In the genomic region with DNA sequence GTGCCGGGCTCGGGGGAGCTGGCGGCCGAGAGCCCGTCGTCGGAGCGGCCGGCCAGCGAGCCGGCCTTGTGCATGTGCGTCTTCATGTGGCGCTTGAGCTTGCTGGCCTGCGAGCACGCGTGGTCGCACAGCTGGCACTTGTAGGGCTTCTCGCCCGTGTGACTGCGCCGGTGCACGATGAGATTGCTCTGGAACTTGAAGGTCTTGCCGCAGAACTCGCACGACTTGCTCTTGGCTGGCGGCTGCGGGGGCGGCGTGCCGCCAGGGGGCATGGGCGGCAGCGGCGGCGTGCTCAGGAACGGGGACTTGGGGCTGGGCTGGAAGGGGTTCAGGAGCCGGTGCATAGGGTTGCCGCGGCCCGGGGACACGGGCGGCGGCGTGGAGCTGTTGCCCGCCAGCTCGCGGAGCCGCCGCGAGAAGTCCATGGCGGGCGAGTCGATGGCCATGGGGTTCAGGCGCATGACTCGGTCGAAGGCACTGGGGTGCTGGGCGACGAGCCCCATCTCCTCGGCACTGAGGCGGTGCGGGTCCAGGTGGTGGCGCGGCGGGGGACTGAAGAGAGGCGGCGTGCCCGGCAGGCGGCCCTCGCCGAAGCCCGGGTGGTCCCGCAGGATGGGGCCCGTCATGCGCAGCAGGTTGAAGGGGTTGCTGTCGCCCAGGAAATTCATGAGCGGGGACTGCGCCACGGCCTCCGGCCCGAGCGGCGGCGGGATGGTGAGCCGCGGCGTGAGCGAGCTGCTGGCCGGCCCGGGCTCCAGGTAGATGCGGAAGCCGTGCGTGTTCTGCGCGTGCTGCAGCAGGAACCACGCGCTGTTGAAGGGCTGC, we compare ENCODE assay signal across 16 cellular contexts.
"Had no signal": no experiment of that assay in that cellular context is flagged by ENCODE, and none has a peak within 500 bp of the region (broad histone marks: within the 10 kb centered on the region; RNA-seq: fewer than 3 reads in every experiment).

No MANE protein-coding gene starts in this region.

- H3K4me1 ChIP-seq: heart right ventricle, parathyroid adenoma, SJSA1 had no signal

- H3K4me3 Mint-ChIP-seq: activated naive CD8-positive, alpha-beta T cell treated with anti-CD3 and anti-CD28 coated beads, Interleukin-2, amount 50 U/mL, for 24 hours; activated T-cell treated with anti-CD3 and anti-CD28 coated beads, Interleukin-2, amount 50 U/mL, for 72 hours; neural crest cell; WTC11 had no signal

- H3K9ac ChIP-seq: parathyroid adenoma had no signal

- DNase-seq: activated CD4-positive, alpha-beta T cell treated with anti-CD3 and anti-CD28 coated beads for 4 hours; activated naive CD4-positive, alpha-beta T cell; activated naive CD8-positive, alpha-beta T cell treated with anti-CD3 and anti-CD28 coated beads, Interleukin-2, amount 50 U/mL, for 24 hours; activated T-cell treated with anti-CD3 and anti-CD28 coated beads, Interleukin-2, amount 50 U/mL, for 72 hours; aorta; erythroblast; heart right ventricle; left colon; stimulated activated CD4-positive, alpha-beta T cell treated with anti-CD3 and anti-CD28 coated beads, Interleukin-1b, Interleukin-23, amount 100 ng/mL, for 48 hours; substantia nigra; trophoblast cell had no signal

- H3K4me3 ChIP-seq: gastroesophageal sphincter, heart right ventricle, SJSA1 had no signal

- ATAC-seq: activated naive CD8-positive, alpha-beta T cell treated with anti-CD3 and anti-CD28 coated beads, Interleukin-2, amount 50 U/mL, for 24 hours; activated T-cell treated with anti-CD3 and anti-CD28 coated beads, Interleukin-2, amount 50 U/mL, for 72 hours; gastroesophageal sphincter; heart right ventricle; left colon had no signal

- H3K27me3 ChIP-seq: SJSA1 had no signal

- H3K36me3 ChIP-seq: gastroesophageal sphincter, SJSA1 had no signal

- H3K79me2 ChIP-seq: parathyroid adenoma had no signal

- H3K4me1 Mint-ChIP-seq: neural crest cell had no signal

- H3K27ac Mint-ChIP-seq: activated naive CD8-positive, alpha-beta T cell treated with anti-CD3 and anti-CD28 coated beads, Interleukin-2, amount 50 U/mL, for 24 hours; activated T-cell treated with anti-CD3 and anti-CD28 coated beads, Interleukin-2, amount 50 U/mL, for 72 hours; WTC11 had no signal

- H3K9me3 ChIP-seq: gastroesophageal sphincter, heart right ventricle, SJSA1 had no signal

- H3K27ac ChIP-seq: gastroesophageal sphincter, heart right ventricle, parathyroid adenoma, SJSA1 had no signal

- H3K27me3 Mint-ChIP-seq: activated naive CD8-positive, alpha-beta T cell treated with anti-CD3 and anti-CD28 coated beads, Interleukin-2, amount 50 U/mL, for 24 hours had no signal

- H3K9me3 Mint-ChIP-seq: activated naive CD8-positive, alpha-beta T cell treated with anti-CD3 and anti-CD28 coated beads, Interleukin-2, amount 50 U/mL, for 24 hours; activated T-cell treated with anti-CD3 and anti-CD28 coated beads, Interleukin-2, amount 50 U/mL, for 72 hours; neural crest cell; WTC11 had no signal

- H2AFZ ChIP-seq: parathyroid adenoma had no signal
